Comparison of ENCODE assay signal across 11 cellular contexts in the genomic region with DNA sequence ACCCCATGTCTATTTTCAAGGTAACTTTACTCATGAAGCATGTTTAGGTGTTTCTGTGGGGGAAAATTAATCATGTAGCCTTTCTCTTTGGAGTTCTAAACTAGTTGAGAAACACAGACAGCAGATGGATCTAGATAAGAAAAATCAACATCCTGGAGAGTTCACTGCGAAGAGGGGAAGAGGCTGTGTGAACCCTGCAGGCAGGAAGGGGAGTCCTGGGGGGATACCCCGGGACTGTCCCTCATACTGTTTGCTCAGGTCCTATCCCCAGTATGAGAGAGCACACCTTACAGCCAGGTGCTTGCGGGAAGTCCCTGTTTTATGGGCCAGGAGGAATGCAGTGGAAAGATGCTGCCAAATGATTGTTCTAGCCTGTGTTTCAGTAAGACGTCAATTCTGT. TPM values are rescaled to one million over a fixed set of nuclear protein-coding genes. Genes with fewer than 3 reads are reported as not detected.
DNase-seq lines count a peak whose midpoint lies in the region; ATAC-seq, FAIRE-seq and TF ChIP-seq lines count a peak whose summit lies in the region.
"Had no signal": no experiment of that assay in that cellular context is flagged by ENCODE, and none has a peak within 500 bp of the region (broad histone marks: within the 10 kb centered on the region; RNA-seq: fewer than 3 reads in every experiment).

No MANE protein-coding gene starts in this region.

- intact Hi-C loops in pancreas (cut with DNase I), result no loop called here

- peaks cover 33 to 38% (median 34%) of the 10 kb centered on the region in 3 donors for H3K4me1 ChIP-seq in pancreas

- no peaks in the 10 kb centered on the region for H3K9me3 ChIP-seq in pancreas

- peak overlapping the region; percentile 17 for H3K4me3 Mint-ChIP-seq in T-helper 1 cell treated with Interleukin-12 subunit alpha and Interleukin-12 subunit beta and Interleukin-4 antibody, amounts not matched to agents 30 μg/mL and 1 μg/mL, for 36 hours
- H3K4me3 Mint-ChIP-seq in activated naive CD8-positive, alpha-beta T cell treated with anti-CD3 and anti-CD28 coated beads, Interleukin-2, amount 10 ng/mL, durations not matched to agents 7 days and 5 days, result peak overlapping the region; percentile 28

- H3K27me3 Mint-ChIP-seq in T-helper 1 cell treated with Interleukin-12 subunit alpha and Interleukin-12 subunit beta and Interleukin-4 antibody, amounts not matched to agents 30 μg/mL and 1 μg/mL, for 36 hours (ENCODE audit: low read depth), result no peaks in the 10 kb centered on the region
- no peaks in the 10 kb centered on the region for H3K27me3 Mint-ChIP-seq in activated naive CD8-positive, alpha-beta T cell treated with anti-CD3 and anti-CD28 coated beads, Interleukin-2, amount 10 ng/mL, durations not matched to agents 7 days and 5 days

- ATAC-seq in HG02870 (IDR thresholded peaks at IDR 0.05; ENCODE audit: unreplicated experiment) (peak; percentile 46), pancreas (peak in 3 of 4 donors; percentile 52 to 74 (median 64))
- ATAC-seq in activated naive CD8-positive, alpha-beta T cell treated with anti-CD3 and anti-CD28 coated beads, Interleukin-2, amount 10 ng/mL, durations not matched to agents 7 days and 5 days (ENCODE audit: low read depth), result peak; percentile 84

- peaks cover 63% of the 10 kb centered on the region for H3K4me1 Mint-ChIP-seq in T-helper 1 cell treated with Interleukin-12 subunit alpha and Interleukin-12 subunit beta and Interleukin-4 antibody, amounts not matched to agents 30 μg/mL and 1 μg/mL, for 36 hours (ENCODE audit: low read depth)
- H3K4me1 Mint-ChIP-seq in activated naive CD8-positive, alpha-beta T cell treated with anti-CD3 and anti-CD28 coated beads, Interleukin-2, amount 10 ng/mL, durations not matched to agents 7 days and 5 days, result peaks cover 63% of the 10 kb centered on the region

- TF ChIP-seq CTCF in pancreas (IDR thresholded peaks at IDR 0.05), result no peak

- peak overlapping the region in 1 of 4 donors; percentile 5 for H3K27ac ChIP-seq in pancreas
- H3K27ac ChIP-seq: 22Rv1 had no signal

- H3K27me3 ChIP-seq in pancreas, result no peaks in the 10 kb centered on the region

- POLR2A ChIA-PET in activated naive CD8-positive, alpha-beta T cell treated with anti-CD3 and anti-CD28 coated beads, Interleukin-2, amount 10 ng/mL, durations not matched to agents 7 days and 5 days (lab: Charles Lee), result no interaction called here

- H3K36me3 Mint-ChIP-seq in T-helper 1 cell treated with Interleukin-12 subunit alpha and Interleukin-12 subunit beta and Interleukin-4 antibody, amounts not matched to agents 30 μg/mL and 1 μg/mL, for 36 hours (ENCODE audit: low read depth), result peaks cover 10% of the 10 kb centered on the region
- H3K36me3 Mint-ChIP-seq in activated naive CD8-positive, alpha-beta T cell treated with anti-CD3 and anti-CD28 coated beads, Interleukin-2, amount 10 ng/mL, durations not matched to agents 7 days and 5 days, result peaks cover 21% of the 10 kb centered on the region

- 12 to 17% methylated on average over 4 of the region's 4 CpGs for WGBS in pancreas, 2 donors

- H3K27ac Mint-ChIP-seq in T-helper 1 cell treated with Interleukin-12 subunit alpha and Interleukin-12 subunit beta and Interleukin-4 antibody, amounts not matched to agents 30 μg/mL and 1 μg/mL, for 36 hours, result peak overlapping the region; percentile 34
- peak overlapping the region; percentile 37 for H3K27ac Mint-ChIP-seq in activated naive CD8-positive, alpha-beta T cell treated with anti-CD3 and anti-CD28 coated beads, Interleukin-2, amount 10 ng/mL, durations not matched to agents 7 days and 5 days

- DNase-seq in T-helper 1 cell, result no peak
- DNase-seq in activated naive CD8-positive, alpha-beta T cell treated with anti-CD3 and anti-CD28 coated beads, Interleukin-2, amount 10 ng/mL, durations not matched to agents 7 days and 5 days, result no peak
- peak in 2 of 6 donors; percentile 32 to 43 for DNase-seq in pancreas
- no peak for DNase-seq in AG08396 (ENCODE audit: low spot score)
- no peak for DNase-seq in A172 (ENCODE audit: low spot score)
- DNase-seq in HPDE6-E6E7 (ENCODE audit: extremely low spot score), result no peak
- DNase-seq: aorta, NCI-H2029 had no signal

- H3K36me3 ChIP-seq in pancreas, result no peaks in the 10 kb centered on the region

- no peaks in the 10 kb centered on the region for H3K9me3 Mint-ChIP-seq in T-helper 1 cell treated with Interleukin-12 subunit alpha and Interleukin-12 subunit beta and Interleukin-4 antibody, amounts not matched to agents 30 μg/mL and 1 μg/mL, for 36 hours
- no peaks in the 10 kb centered on the region for H3K9me3 Mint-ChIP-seq in activated naive CD8-positive, alpha-beta T cell treated with anti-CD3 and anti-CD28 coated beads, Interleukin-2, amount 10 ng/mL, durations not matched to agents 7 days and 5 days

- FAIRE-seq in pancreas (lab: Jason Lieb, UNC), result no peak

- H3K4me3 ChIP-seq in pancreas, result no peak overlapping the region

RNA-seq across cellular contexts. Expression of a gene that starts 32.7 kb away (rescaled TPM):
- total RNA-seq in activated naive CD8-positive, alpha-beta T cell treated with anti-CD3 and anti-CD28 coated beads, Interleukin-2, amount 10 ng/mL, durations not matched to agents 7 days and 5 days, result 10 to 100 TPM; 75.7 to 82.8 TPM
- total RNA-seq in pancreas, result 10 to 100 TPM; 28.4 to 57.0 (median 37.2) TPM
- polyA plus RNA-seq in pancreas, result 10 to 100 TPM; 44.1 to 66.3 TPM
- 74.7 and 86.5 TPM in 2 replicates for total RNA-seq in A172 (2014; rRNA removed; shearing (Covaris generic))
